In the genomic region with DNA sequence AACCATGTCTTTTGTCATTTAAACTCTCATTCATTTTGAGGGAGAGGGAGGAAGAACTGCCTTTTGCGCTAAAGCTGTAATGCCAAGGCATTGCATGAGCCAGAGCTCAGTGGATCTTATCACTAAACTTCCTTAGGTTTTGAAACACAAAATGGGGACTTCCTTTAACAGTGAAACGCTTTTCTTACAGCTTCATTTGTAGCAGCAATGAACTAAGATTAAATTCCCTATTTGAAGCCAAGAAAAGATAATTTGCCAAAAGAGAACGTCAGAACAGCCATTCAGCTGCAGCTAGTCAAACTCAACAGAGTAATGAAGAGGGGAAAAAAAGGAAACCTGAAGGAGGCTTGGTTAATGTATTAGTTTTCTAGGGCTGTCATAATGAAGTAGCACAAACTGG, we compare ENCODE assay signal across 20 cellular contexts.
"Had no signal": no experiment of that assay in that cellular context is flagged by ENCODE, and none has a peak within 500 bp of the region (broad histone marks: within the 10 kb centered on the region; RNA-seq: fewer than 3 reads in every experiment).

No MANE protein-coding gene starts in this region.

- DNase-seq: activated CD4-positive, alpha-beta T cell treated with anti-CD3 and anti-CD28 coated beads, Interleukin-2, amount 10 ng/mL, durations not matched to agents 24 days and 14 days; activated CD8-positive, alpha-beta memory T cell treated with anti-CD3 and anti-CD28 coated beads, Interleukin-2, amount 50 U/mL, for 4 hours; activated CD8-positive, alpha-beta T cell treated with anti-CD3 and anti-CD28 coated beads, Interleukin-2, amount 10 ng/mL, durations not matched to agents 7 days and 5 days; activated naive CD4-positive, alpha-beta T cell; activated naive CD8-positive, alpha-beta T cell treated with anti-CD3 and anti-CD28 coated beads, Interleukin-2, amount 10 ng/mL, durations not matched to agents 7 days and 5 days; activated T-cell treated with anti-CD3 and anti-CD28 coated beads, Interleukin-2, amount 50 U/mL, for 72 hours; cerebellar nuclear complex; effector CD8-positive, alpha-beta T cell; kidney; mesendoderm; nephron progenitor cell; psoas muscle; sigmoid colon; stimulated activated CD4-positive, alpha-beta T cell treated with anti-CD3 and anti-CD28 coated beads, Interleukin-12 subunit alpha, Interleukin-12 subunit beta, amount 100 ng/mL, for 4 hours; stimulated activated CD4-positive, alpha-beta T cell treated with anti-CD3 and anti-CD28 coated beads, Interleukin-2, amount 100 ng/mL, for 24 hours; SW 1271 had no signal

- H3K4me3 ChIP-seq: hepatocyte, psoas muscle, sigmoid colon had no signal

- H3K27ac ChIP-seq: hepatocyte, psoas muscle, sigmoid colon had no signal

- H3K4me2 ChIP-seq: hepatocyte had no signal

- H3K4me3 Mint-ChIP-seq: activated CD4-positive, alpha-beta T cell treated with anti-CD3 and anti-CD28 coated beads, Interleukin-2, amount 10 ng/mL, durations not matched to agents 24 days and 14 days; activated CD8-positive, alpha-beta T cell treated with anti-CD3 and anti-CD28 coated beads, Interleukin-2, amount 10 ng/mL, durations not matched to agents 7 days and 5 days; activated naive CD8-positive, alpha-beta T cell treated with anti-CD3 and anti-CD28 coated beads, Interleukin-2, amount 10 ng/mL, durations not matched to agents 7 days and 5 days; activated T-cell treated with anti-CD3 and anti-CD28 coated beads, Interleukin-2, amount 50 U/mL, for 72 hours; nephron progenitor cell; stimulated activated effector memory CD8-positive, alpha-beta T cell treated with anti-CD3 and anti-CD28 coated beads, Interleukin-12 subunit alpha, Interleukin-12 subunit beta, amount 100 ng/mL, for 72 hours; WTC11 had no signal

- H3K36me3 Mint-ChIP-seq: activated naive CD8-positive, alpha-beta T cell treated with anti-CD3 and anti-CD28 coated beads, Interleukin-2, amount 10 ng/mL, durations not matched to agents 7 days and 5 days; stimulated activated effector memory CD8-positive, alpha-beta T cell treated with anti-CD3 and anti-CD28 coated beads, Interleukin-12 subunit alpha, Interleukin-12 subunit beta, amount 100 ng/mL, for 72 hours had no signal

- H3K4me1 Mint-ChIP-seq: activated CD4-positive, alpha-beta T cell treated with anti-CD3 and anti-CD28 coated beads, Interleukin-2, amount 10 ng/mL, durations not matched to agents 24 days and 14 days; activated naive CD8-positive, alpha-beta T cell treated with anti-CD3 and anti-CD28 coated beads, Interleukin-2, amount 10 ng/mL, durations not matched to agents 7 days and 5 days; stimulated activated effector memory CD8-positive, alpha-beta T cell treated with anti-CD3 and anti-CD28 coated beads, Interleukin-12 subunit alpha, Interleukin-12 subunit beta, amount 100 ng/mL, for 72 hours had no signal

- H3K79me2 ChIP-seq: hepatocyte had no signal

- H3K9me3 Mint-ChIP-seq: activated CD4-positive, alpha-beta T cell treated with anti-CD3 and anti-CD28 coated beads, Interleukin-2, amount 10 ng/mL, durations not matched to agents 24 days and 14 days; activated naive CD8-positive, alpha-beta T cell treated with anti-CD3 and anti-CD28 coated beads, Interleukin-2, amount 10 ng/mL, durations not matched to agents 7 days and 5 days; activated T-cell treated with anti-CD3 and anti-CD28 coated beads, Interleukin-2, amount 50 U/mL, for 72 hours had no signal

- H2AFZ ChIP-seq: hepatocyte had no signal

- H3K36me3 ChIP-seq: sigmoid colon had no signal

- H3K27me3 ChIP-seq: hepatocyte, sigmoid colon had no signal

- H3K4me1 ChIP-seq: psoas muscle had no signal

- FAIRE-seq: kidney, TTC549 had no signal

- H3K27me3 Mint-ChIP-seq: activated CD4-positive, alpha-beta T cell treated with anti-CD3 and anti-CD28 coated beads, Interleukin-2, amount 10 ng/mL, durations not matched to agents 24 days and 14 days had no signal

- H3K27ac Mint-ChIP-seq: activated CD4-positive, alpha-beta T cell treated with anti-CD3 and anti-CD28 coated beads, Interleukin-2, amount 10 ng/mL, durations not matched to agents 24 days and 14 days; activated CD8-positive, alpha-beta T cell treated with anti-CD3 and anti-CD28 coated beads, Interleukin-2, amount 10 ng/mL, durations not matched to agents 7 days and 5 days; activated naive CD8-positive, alpha-beta T cell treated with anti-CD3 and anti-CD28 coated beads, Interleukin-2, amount 10 ng/mL, durations not matched to agents 7 days and 5 days; activated T-cell treated with anti-CD3 and anti-CD28 coated beads, Interleukin-2, amount 50 U/mL, for 72 hours; nephron progenitor cell; stimulated activated effector memory CD8-positive, alpha-beta T cell treated with anti-CD3 and anti-CD28 coated beads, Interleukin-12 subunit alpha, Interleukin-12 subunit beta, amount 100 ng/mL, for 72 hours; WTC11 had no signal

- H3K9me3 ChIP-seq: psoas muscle, sigmoid colon had no signal
